22 cellular contexts compared by ENCODE assay signal in the genomic region with DNA sequence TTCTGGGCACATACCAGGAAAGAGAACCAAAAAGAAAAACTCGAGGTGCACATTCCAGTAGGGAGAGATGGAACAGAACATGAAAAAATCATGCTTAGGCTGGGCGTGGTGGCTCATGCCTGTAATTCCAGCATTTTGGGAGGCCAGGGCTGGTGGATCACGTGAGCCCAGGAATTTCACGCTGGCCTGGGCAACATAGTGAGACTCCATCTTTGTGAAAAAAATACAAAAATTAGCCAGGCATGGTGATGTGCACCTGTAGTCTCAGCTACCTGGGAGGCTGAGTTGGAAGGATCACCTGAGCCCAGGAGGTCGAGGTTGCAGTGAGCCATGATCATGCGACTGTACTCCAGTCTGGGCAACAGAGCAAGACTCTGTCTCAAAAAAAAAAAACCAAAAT. TPM values are rescaled to one million over a fixed set of nuclear protein-coding genes. Genes with fewer than 3 reads are reported as not detected.
"Had no signal": no experiment of that assay in that cellular context is flagged by ENCODE, and none has a peak within 500 bp of the region (broad histone marks: within the 10 kb centered on the region; RNA-seq: fewer than 3 reads in every experiment).

No MANE protein-coding gene starts in this region.

RNA-seq across cellular contexts. Expression of a gene that starts 33.1 kb away (rescaled TPM):
- total RNA-seq: activated B cell treated with CpG ODN at 0.5 μM for 24 hours; activated CD4-positive, alpha-beta memory T cell treated with anti-CD3 and anti-CD28 coated beads for 36 hours; activated CD4-positive, alpha-beta T cell treated with anti-CD3 and anti-CD28 coated beads, Interleukin-2, amount 10 ng/mL, durations not matched to agents 24 days and 14 days; activated CD8-positive, alpha-beta memory T cell treated with anti-CD3 and anti-CD28 coated beads for 36 hours; activated CD8-positive, alpha-beta T cell treated with anti-CD3 and anti-CD28 coated beads for 36 hours; activated naive CD4-positive, alpha-beta T cell treated with anti-CD3 and anti-CD28 coated beads for 36 hours; activated naive CD4-positive, alpha-beta T cell treated with anti-CD3 and anti-CD28 coated beads, Interleukin-2, amount 50 U/mL, for 72 hours; activated naive CD8-positive, alpha-beta T cell treated with anti-CD3 and anti-CD28 coated beads for 36 hours; activated T-cell treated with anti-CD3 and anti-CD28 coated beads, Interleukin-2, amount 50 U/mL, for 4 hours; activated T-cell treated with anti-CD3 and anti-CD28 coated beads, Interleukin-2, amount 50 U/mL, for 72 hours; activated T-helper 1 cell treated with anti-CD3 and anti-CD28 coated beads, Interleukin-12 subunit alpha, Interleukin-12 subunit beta, Interleukin-2, Interleukin-4 antibody, amounts not matched to agents 30 ng/mL and 10 ng/mL and 1 ng/mL, durations not matched to agents 14 hours and 24 hours and 36 hours; activated T-helper 17 cell treated with anti-CD3 and anti-CD28 coated beads, Interleukin-2, amount 50 U/mL, for 72 hours; adrenal gland; aorta; astrocyte; body of pancreas; breast epithelium; cardiac septum; chondrocyte; T-helper 1 cell treated with Interleukin-12 subunit alpha and Interleukin-12 subunit beta and Interleukin-4 antibody, amounts not matched to agents 30 ng/mL and 1 ng/mL, for 36 hours; T-helper 17 cell; T-helper 2 cell treated with Interferon-gamma antibody and Interleukin-4, amounts not matched to agents 100 ng/mL and 5 ng/mL, for 36 hours had no signal
- polyA plus RNA-seq: adrenal gland, aorta had no signal

RNA-seq across cellular contexts. Expression of a gene that starts 50.4 kb away (rescaled TPM):
- total RNA-seq: activated B cell treated with CpG ODN at 0.5 μM for 24 hours; activated CD4-positive, alpha-beta memory T cell treated with anti-CD3 and anti-CD28 coated beads for 36 hours; activated CD4-positive, alpha-beta T cell treated with anti-CD3 and anti-CD28 coated beads, Interleukin-2, amount 10 ng/mL, durations not matched to agents 24 days and 14 days; activated CD8-positive, alpha-beta memory T cell treated with anti-CD3 and anti-CD28 coated beads for 36 hours; activated CD8-positive, alpha-beta T cell treated with anti-CD3 and anti-CD28 coated beads for 36 hours; activated naive CD4-positive, alpha-beta T cell treated with anti-CD3 and anti-CD28 coated beads for 36 hours; activated naive CD4-positive, alpha-beta T cell treated with anti-CD3 and anti-CD28 coated beads, Interleukin-2, amount 50 U/mL, for 72 hours; activated naive CD8-positive, alpha-beta T cell treated with anti-CD3 and anti-CD28 coated beads for 36 hours; activated T-cell treated with anti-CD3 and anti-CD28 coated beads, Interleukin-2, amount 50 U/mL, for 4 hours; activated T-cell treated with anti-CD3 and anti-CD28 coated beads, Interleukin-2, amount 50 U/mL, for 72 hours; activated T-helper 1 cell treated with anti-CD3 and anti-CD28 coated beads, Interleukin-12 subunit alpha, Interleukin-12 subunit beta, Interleukin-2, Interleukin-4 antibody, amounts not matched to agents 30 ng/mL and 10 ng/mL and 1 ng/mL, durations not matched to agents 14 hours and 24 hours and 36 hours; adrenal gland; aorta; astrocyte; body of pancreas; breast epithelium; cardiac septum; chondrocyte; T-helper 1 cell treated with Interleukin-12 subunit alpha and Interleukin-12 subunit beta and Interleukin-4 antibody, amounts not matched to agents 30 ng/mL and 1 ng/mL, for 36 hours; T-helper 17 cell; T-helper 2 cell treated with Interferon-gamma antibody and Interleukin-4, amounts not matched to agents 100 ng/mL and 5 ng/mL, for 36 hours had no signal

RNA-seq across cellular contexts. Expression of a gene that starts 58.1 kb away (rescaled TPM):
- total RNA-seq: activated B cell treated with CpG ODN at 0.5 μM for 24 hours had no signal
